In the genomic region with DNA sequence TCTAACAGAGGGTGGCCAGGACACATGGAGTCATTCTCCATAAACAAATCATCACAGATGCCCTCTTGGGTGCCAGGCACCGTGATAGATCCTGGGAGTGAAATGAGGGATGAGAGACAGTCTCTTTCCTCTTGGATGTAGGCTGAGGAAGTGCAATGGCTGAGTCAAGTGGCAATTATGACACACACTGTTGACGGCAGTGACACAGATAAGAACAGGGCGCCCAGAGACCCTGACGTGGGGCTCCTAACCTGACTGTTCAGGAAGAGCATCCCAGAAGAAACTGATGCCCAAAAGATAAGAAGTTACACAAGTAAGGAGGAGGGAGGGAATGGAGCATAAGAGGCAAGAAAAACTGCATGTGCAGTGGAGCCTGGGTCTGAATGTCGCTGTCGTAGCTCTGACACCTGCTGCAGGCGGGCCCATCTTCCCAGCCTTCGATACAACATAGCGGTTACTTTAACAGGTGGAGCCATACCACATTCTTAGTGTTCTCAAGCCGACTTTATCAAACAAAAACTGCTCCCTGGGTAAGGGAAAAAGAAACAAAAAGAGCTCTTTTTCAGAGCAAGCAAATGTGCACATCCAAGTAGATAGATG, we compare ENCODE assay signal across 16 cellular contexts.
"Had no signal": no experiment of that assay in that cellular context is flagged by ENCODE, and none has a peak within 500 bp of the region (broad histone marks: within the 10 kb centered on the region; RNA-seq: fewer than 3 reads in every experiment).

No MANE protein-coding gene starts in this region.

- H2AFZ ChIP-seq: hepatocyte had no signal

- FAIRE-seq: TTC549 had no signal

- H3K4me3 ChIP-seq: ascending aorta, coronary artery, hepatocyte, tibial nerve, uterus had no signal

- H3K36me3 ChIP-seq: ascending aorta, tibial nerve, uterus had no signal

- H3K4me1 ChIP-seq: ascending aorta, tibial nerve, uterus had no signal

- H3K4me2 ChIP-seq: hepatocyte had no signal

- H3K27me3 ChIP-seq: ascending aorta, foreskin keratinocyte, hepatocyte, tibial nerve, uterus had no signal

- H3K27ac ChIP-seq: ascending aorta, coronary artery, foreskin keratinocyte, hepatocyte, tibial nerve, uterus had no signal

- DNase-seq: activated CD4-positive, alpha-beta T cell treated with anti-CD3 and anti-CD28 coated beads for 48 hours; activated CD8-positive, alpha-beta T cell treated with anti-CD3 and anti-CD28 coated beads for 36 hours; activated gamma-delta T cell; activated T-cell treated with anti-CD3 and anti-CD28 coated beads, Interleukin-2, amount 50 U/mL, for 4 hours; foreskin keratinocyte; retina; stimulated activated CD4-positive, alpha-beta T cell treated with anti-CD3 and anti-CD28 coated beads, Interleukin-12 subunit alpha, Interleukin-12 subunit beta, amount 100 ng/mL, for 4 hours; stimulated activated CD4-positive, alpha-beta T cell treated with anti-CD3 and anti-CD28 coated beads, Interleukin-2, amount 100 ng/mL, for 24 hours; stimulated activated naive CD4-positive, alpha-beta T cell treated with Interleukin-2 at 50 U/mL for 16 hours; substantia nigra; uterus had no signal

- H3K9me3 ChIP-seq: ascending aorta, tibial nerve, uterus had no signal
